Comparison of ENCODE assay signal across 8 cellular contexts in genomic region chr10:132537713-132538020, GRCh38. TPM values are rescaled to one million over a fixed set of nuclear protein-coding genes. Genes with fewer than 3 reads are reported as not detected.
DNase-seq lines count a peak whose midpoint lies in the region; ATAC-seq, FAIRE-seq and TF ChIP-seq lines count a peak whose summit lies in the region.

Gene INPP5A (plus strand): TSS chr10:132537787. CDS start chr10:132538097, 310 bp downstream.

- no peaks in the 10 kb centered on the region for H3K27me3 Mint-ChIP-seq in activated CD8-positive, alpha-beta T cell treated with anti-CD3 and anti-CD28 coated beads for 36 hours

- H3K4me1 ChIP-seq in left ventricle myocardium inferior (peaks cover 63% of the 10 kb centered on the region), gastrocnemius medialis (peaks cover 55 to 56% of the 10 kb centered on the region in 2 donors)

- peak in 1 of 2 donors; percentile 74 for TF ChIP-seq POLR2A in gastrocnemius medialis (IDR thresholded peaks at IDR 0.05)

- peak within 1 kb of the TSS; percentile 88 for H3K4me3 Mint-ChIP-seq in activated CD8-positive, alpha-beta T cell treated with anti-CD3 and anti-CD28 coated beads for 36 hours

- H3K9me3 Mint-ChIP-seq in activated CD8-positive, alpha-beta T cell treated with anti-CD3 and anti-CD28 coated beads for 36 hours: no peaks in the 10 kb centered on the region

- H3K9me3 ChIP-seq in left ventricle myocardium inferior (replicated peaks) (no peaks in the 10 kb centered on the region), gastrocnemius medialis (no peaks in the 10 kb centered on the region)

- DNase-seq in H7: no peak
- DNase-seq in activated CD8-positive, alpha-beta T cell treated with anti-CD3 and anti-CD28 coated beads for 36 hours: no peak
- DNase-seq in left ventricle myocardium inferior: no peak
- no peak for DNase-seq in gastrocnemius medialis
- DNase-seq in NCI-H524 (lab: John Stamatoyannopoulos, UW): no peak
- DNase-seq in D721Med (ENCODE audit: insufficient read length, low spot score): no peak
- DNase-seq in epidermal melanocyte (ENCODE audit: insufficient read length, low spot score): no peak
- no peak for DNase-seq in HuH-7.5 (ENCODE audit: low spot score)

- H3K27ac ChIP-seq in left ventricle myocardium inferior (replicated peaks) (peak within 1 kb of the TSS; percentile 94), gastrocnemius medialis (peak within 1 kb of the TSS; percentile 88 to 94 (median 93))

- in situ Hi-C loops in gastrocnemius medialis (cut with MboI; ENCODE audit: low sequenced_read_pairs in 4 of 4): loop anchor here (10.0 to 25.0 kb wide), 3 partner anchors 97 to 150 kb away; partner anchors contain the start of gene PWWP2B (in 1 of the 4)

- no peak for FAIRE-seq in D721Med (lab: Jason Lieb, UNC)

- peak within 1 kb of the TSS; percentile 65 for H3K4me3 ChIP-seq in H7 (ENCODE audit: insufficient read depth, low read depth, low read length)
- H3K4me3 ChIP-seq in left ventricle myocardium inferior: peak within 1 kb of the TSS; percentile 87
- H3K4me3 ChIP-seq in gastrocnemius medialis: peak within 1 kb of the TSS; percentile 78 to 91 (median 83)

- no peak for TF ChIP-seq CTCF in activated CD8-positive, alpha-beta T cell treated with anti-CD3 and anti-CD28 coated beads for 36 hours (IDR thresholded peaks at IDR 0.05)
- TF ChIP-seq CTCF in left ventricle myocardium inferior (IDR thresholded peaks at IDR 0.05; ENCODE audit: borderline replicate concordance) (no peak), gastrocnemius medialis (IDR thresholded peaks at IDR 0.05 in 4 of 5, conservative IDR thresholded peaks at IDR 0.05 in 1 of 5) (no peak), D721Med (IDR thresholded peaks at IDR 0.05; ENCODE audit: insufficient read depth, missing control alignments) (no peak)

- H3K36me3 ChIP-seq in H7 (replicated peaks; ENCODE audit: control insufficient read depth, insufficient read depth, low read length) (no peaks in the 10 kb centered on the region), left ventricle myocardium inferior (no peaks in the 10 kb centered on the region), gastrocnemius medialis (no peaks in the 10 kb centered on the region)

- intact Hi-C loops in activated CD8-positive, alpha-beta T cell treated with anti-CD3 and anti-CD28 coated beads for 36 hours (cut with micrococcal nuclease): no loop called here
- intact Hi-C loops in left ventricle myocardium inferior (cut with micrococcal nuclease): no loop called here
- intact Hi-C loops in gastrocnemius medialis (cut with DNase I; ENCODE audit: low total_unique reads): loop anchor here (1.0 to 5.0 kb wide), 5 partner anchors 20 to 771 kb away; partner anchors contain the start of genes LRRC27, TUBGCP2 and ZNF511

- peaks cover 4% of the 10 kb centered on the region for H3K36me3 Mint-ChIP-seq in activated CD8-positive, alpha-beta T cell treated with anti-CD3 and anti-CD28 coated beads for 36 hours (ENCODE audit: low read depth)

- ATAC-seq in activated CD8-positive, alpha-beta T cell treated with anti-CD3 and anti-CD28 coated beads for 36 hours: no peak
- ATAC-seq in gastrocnemius medialis: no peak

- H3K27me3 ChIP-seq in H7 (ENCODE audit: control insufficient read depth, insufficient read depth, low read length): peaks cover 4% of the 10 kb centered on the region
- H3K27me3 ChIP-seq in left ventricle myocardium inferior (ENCODE audit: low read depth): no peaks in the 10 kb centered on the region
- H3K27me3 ChIP-seq in gastrocnemius medialis: no peaks in the 10 kb centered on the region

- H3K27ac Mint-ChIP-seq in activated CD8-positive, alpha-beta T cell treated with anti-CD3 and anti-CD28 coated beads for 36 hours: peak within 1 kb of the TSS; percentile 91

- POLR2A ChIA-PET in activated CD8-positive, alpha-beta T cell treated with anti-CD3 and anti-CD28 coated beads for 36 hours (lab: Charles Lee): interaction anchor here (5.3 kb wide), 1 partner anchor 13 kb away, joined by 32 read pairs; no protein-coding TSS in a partner anchor

- CTCF ChIA-PET in activated CD8-positive, alpha-beta T cell treated with anti-CD3 and anti-CD28 coated beads for 36 hours (lab: Charles Lee): interaction anchor here (4.9 kb wide), 1 partner anchor 13 kb away, joined by 34 read pairs; no protein-coding TSS in a partner anchor

- peaks cover 58% of the 10 kb centered on the region for H3K4me1 Mint-ChIP-seq in activated CD8-positive, alpha-beta T cell treated with anti-CD3 and anti-CD28 coated beads for 36 hours (ENCODE audit: low read depth)

RNA-seq across cellular contexts. Expression of gene INPP5A, which starts in this region (rescaled TPM):
- 21.0 and 29.2 TPM in 2 replicates for total RNA-seq in H7 (2014; rRNA removed; shearing (Covaris generic))
- 10 to 100 TPM in 1 of 2 experiments, 1 to 10 TPM in 1; 9.6 to 10.4 TPM for total RNA-seq in activated CD8-positive, alpha-beta T cell treated with anti-CD3 and anti-CD28 coated beads for 36 hours
- total RNA-seq in left ventricle myocardium inferior: 105 TPM
- 100 to 1,000 TPM in 2 of 4 donors, 10 to 100 TPM in 2; 74.9 to 107 (median 92.4) TPM for total RNA-seq in gastrocnemius medialis
